ENCODE assay signal across 20 cellular contexts in the genomic region with DNA sequence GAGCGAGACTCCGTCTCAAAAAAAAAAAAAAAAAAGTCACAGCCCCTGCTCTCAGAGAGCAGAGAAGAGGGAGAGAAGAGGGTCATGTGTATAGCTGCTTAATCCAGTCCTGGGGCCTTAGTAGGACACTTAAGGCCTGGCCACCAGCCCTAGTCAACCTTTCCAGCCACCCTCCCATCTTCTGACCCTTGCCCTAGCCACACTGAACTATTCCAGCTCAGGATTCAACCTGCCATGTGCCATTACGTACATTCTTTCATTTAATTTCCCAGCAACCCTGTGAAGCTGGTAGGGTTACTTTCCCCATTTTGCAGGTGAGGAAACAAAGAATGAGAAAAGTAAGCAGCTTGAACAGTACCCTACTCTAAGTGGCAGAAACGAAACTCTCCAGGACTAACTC. TPM values are rescaled to one million over a fixed set of nuclear protein-coding genes. Genes with fewer than 3 reads are reported as not detected.
A peak's percentile ranks its signal among the peaks of the same experiment; 100 is the strongest.
DNase-seq lines count a peak whose midpoint lies in the region; ATAC-seq and TF ChIP-seq lines count a peak whose summit lies in the region.
"Had no signal": no experiment of that assay in that cellular context is flagged by ENCODE, and none has a peak within 500 bp of the region (broad histone marks: within the 10 kb centered on the region; RNA-seq: fewer than 3 reads in every experiment).

No MANE protein-coding gene starts in this region.

- no peak for TF ChIP-seq CTCF in RWPE1 (conservative IDR thresholded peaks at IDR 0.05; ENCODE audit: low read depth)
- no peak for TF ChIP-seq CTCF in mesothelial cell of epicardium (IDR thresholded peaks at IDR 0.05; ENCODE audit: unreplicated experiment)

- no peaks in the 10 kb centered on the region for H3K9me3 Mint-ChIP-seq in mesothelial cell of epicardium
- H3K9me3 Mint-ChIP-seq: CD4-positive, alpha-beta memory T cell had no signal

- peak overlapping the region; percentile 81 for H3K27ac Mint-ChIP-seq in mesothelial cell of epicardium
- H3K27ac Mint-ChIP-seq: CD4-positive, alpha-beta memory T cell had no signal

- H3K4me3 Mint-ChIP-seq in mesothelial cell of epicardium, result no peak overlapping the region
- H3K4me3 Mint-ChIP-seq: B cell had no signal

- ATAC-seq in HG03520 (IDR thresholded peaks at IDR 0.05; ENCODE audit: unreplicated experiment) (no peak), GM19455 (IDR thresholded peaks at IDR 0.05; ENCODE audit: unreplicated experiment) (no peak)

- no peaks in the 10 kb centered on the region for H3K27me3 Mint-ChIP-seq in mesothelial cell of epicardium (ENCODE audit: low read depth)

- DNase-seq in DMS 273 (lab: John Stamatoyannopoulos, UW; ENCODE audit: unreplicated experiment) (peak; percentile 96), DMS 273 treated with DMSO at 0.1 percent for 48 hours (lab: John Stamatoyannopoulos, UW) (no peak), RWPE1 (ENCODE audit: low spot score) (no peak), mesothelial cell of epicardium (ENCODE audit: low spot score in 2 of 2, unreplicated experiment in 2 of 2) (no peak), HK-2 (ENCODE audit: unreplicated experiment) (no peak), NCI-H526 (lab: John Stamatoyannopoulos, UW) (no peak)
- DNase-seq: CD4-positive, alpha-beta memory T cell; DMS79; GM23248; KBM-7; NCI-H1436; NCI-H1930; NCI-H226; NCI-H524; SW 1271; T-helper 2 cell had no signal

- H3K36me3 Mint-ChIP-seq in mesothelial cell of epicardium, result peaks cover 4% of the 10 kb centered on the region
- H3K36me3 Mint-ChIP-seq: CD4-positive, alpha-beta memory T cell had no signal

- POLR2A ChIA-PET in RWPE1 (lab: Yijun Ruan, JAX; ENCODE audit: low non-redundant PET), result no interaction called here

- H3K4me1 Mint-ChIP-seq in mesothelial cell of epicardium, result peaks cover 73% of the 10 kb centered on the region

- CTCF ChIA-PET in RWPE1 (lab: Yijun Ruan, JAX), result interaction anchor here (0.7 kb wide), 1 partner anchor 88 kb away, joined by 4 read pairs; no protein-coding TSS in a partner anchor

- peak overlapping the region; percentile 81 for H3K27ac ChIP-seq in RWPE1
- H3K27ac ChIP-seq: 22Rv1, GM23248 had no signal

RNA-seq across cellular contexts. Expression of gene FOXO6, which starts 9.0 kb away (rescaled TPM):
- total RNA-seq in mesothelial cell of epicardium, result 34.8 to 38.4 TPM (median 37.4 TPM) in 3 replicates
- total RNA-seq: CD4-positive, alpha-beta memory T cell; GM23248 had no signal
